8 cellular contexts compared by ENCODE assay signal in genomic region chr3:15051531-15051930, GRCh38. TPM values are rescaled to one million over a fixed set of nuclear protein-coding genes. Genes with fewer than 3 reads are reported as not detected.
DNase-seq lines count a peak whose midpoint lies in the region; ATAC-seq and TF ChIP-seq lines count a peak whose summit lies in the region.

No MANE protein-coding gene starts in this region.

- ATAC-seq in GM18519 (IDR thresholded peaks at IDR 0.05; ENCODE audit: low FRiP score, unreplicated experiment) = peak; percentile 39
- peak; percentile 54 for ATAC-seq in HG03039 (IDR thresholded peaks at IDR 0.05; ENCODE audit: unreplicated experiment)
- ATAC-seq in left ventricle myocardium superior = peak; percentile 66

- intact Hi-C loops in OCI-LY7 (cut with micrococcal nuclease; ENCODE audit: unreplicated experiment) = loop anchor here (2.0 to 10.0 kb wide), 3 partner anchors 47 to 367 kb away; partner anchors contain the start of gene RBSN
- intact Hi-C loops in left ventricle myocardium superior (cut with micrococcal nuclease) = no loop called here

- no TSS peak for BruUV-seq in OCI-LY7 (replicated peaks; lab: Mats Ljungman, UMichigan)

- DNase-seq in CD1c-positive myeloid dendritic cell (ENCODE audit: extremely low spot score) (peak; percentile 48), OCI-LY7 (ENCODE audit: low spot score) (peak; percentile 78), left ventricle myocardium superior (no peak), DMS79 (lab: John Stamatoyannopoulos, UW) (no peak)
- peak; percentile 16 for DNase-seq in activated gamma-delta T cell treated with anti-CD3 and anti-CD28 coated beads, Interleukin-2, amount 50 U/mL, for 16 hours (ENCODE audit: low read depth)
- DNase-seq in stimulated activated CD4-positive, alpha-beta T cell treated with anti-CD3 and anti-CD28 coated beads, Interleukin-2, amount 100 ng/mL, for 48 hours = peak; percentile 23 to 39

- H3K9me3 ChIP-seq in OCI-LY7 (ENCODE audit: low read length) = no peaks in the 10 kb centered on the region

- no peaks in the 10 kb centered on the region for H3K9me2 ChIP-seq in OCI-LY7 (ENCODE audit: insufficient read depth, low read length)

- peak; percentile 86 for TF ChIP-seq CTCF in OCI-LY7 (conservative IDR thresholded peaks at IDR 0.05; ENCODE audit: low read length)

- H2AFZ ChIP-seq in OCI-LY7 (ENCODE audit: low read length) = no peak overlapping the region

- peaks cover 77% of the 10 kb centered on the region for H3K4me1 ChIP-seq in OCI-LY7 (ENCODE audit: insufficient read depth, low read length, poor library complexity, severe bottlenecking)

- peaks cover 19% of the 10 kb centered on the region; the same call in 1 of the 2 replicates for H4K20me1 ChIP-seq in OCI-LY7 (ENCODE audit: insufficient read depth, low read length)

- POLR2A ChIA-PET in OCI-LY7 (lab: Charles Lee) = interaction anchor here (1.0 to 1.4 kb wide), 4 partner anchors 9 to 46 kb away, joined by 4 to 6 read pairs (median 4); partner anchors contain the start of gene MRPS25

- peaks cover 85% of the 10 kb centered on the region for H3K79me2 ChIP-seq in OCI-LY7 (ENCODE audit: insufficient read depth, low read depth, low read length)

- CTCF ChIA-PET in OCI-LY7 (lab: Charles Lee; ENCODE audit: unreplicated experiment) = interaction anchor here (0.8 to 1.2 kb wide), 5 partner anchors 9 to 125 kb away, joined by 3 to 4 read pairs (median 3); partner anchors contain the start of genes MRPS25 and RBSN

- peak overlapping the region; percentile 73 for H3K4me2 ChIP-seq in OCI-LY7 (ENCODE audit: low read length)

- H3K27ac ChIP-seq in OCI-LY7 (ENCODE audit: low read depth, low read length, poor library complexity, severe bottlenecking) = peak overlapping the region; percentile 93

- peaks cover 89% of the 10 kb centered on the region for H3K36me3 ChIP-seq in OCI-LY7 (ENCODE audit: insufficient read depth, low read length)

- peak overlapping the region; percentile 22 for H3K4me3 ChIP-seq in OCI-LY7 (ENCODE audit: low read depth, low read length, poor library complexity, severe bottlenecking)

RNA-seq across cellular contexts. Expression of gene MRPS25, which starts 13.6 kb away (rescaled TPM):
- 44.5 and 53.6 TPM in 2 replicates for total RNA-seq in OCI-LY7 (2014; rRNA removed; shearing (Covaris generic))
- total RNA-seq in OCI-LY7 (2022) (111 and 129 TPM in 2 replicates), left ventricle myocardium superior (153 TPM)

RNA-seq across cellular contexts. Expression of gene RBSN, which starts 47.4 kb away (rescaled TPM):
- 13.3 and 20.6 TPM in 2 replicates for total RNA-seq in OCI-LY7 (2014; rRNA removed; shearing (Covaris generic))
- total RNA-seq in OCI-LY7 (2022) (21.4 and 22.5 TPM in 2 replicates), left ventricle myocardium superior (17.8 TPM)

Comparison
In these comparisons a context has a peak if more than half of its experiments do, and no peak if none do; other contexts are left out.
1. DNase-seq: peak in CD1c-positive myeloid dendritic cell (single experiment), OCI-LY7 (single experiment), activated gamma-delta T cell treated with anti-CD3 and anti-CD28 coated beads, Interleukin-2, amount 50 U/mL, for 16 hours (single experiment) and stimulated activated CD4-positive, alpha-beta T cell treated with anti-CD3 and anti-CD28 coated beads, Interleukin-2, amount 100 ng/mL, for 48 hours (2 of 2); none in left ventricle myocardium superior (single experiment) and DMS79 (single experiment).
2. Peak in every context shown above with its lines, with median percentiles within 50 percentile points of each other: ATAC-seq.